In the genomic region with DNA sequence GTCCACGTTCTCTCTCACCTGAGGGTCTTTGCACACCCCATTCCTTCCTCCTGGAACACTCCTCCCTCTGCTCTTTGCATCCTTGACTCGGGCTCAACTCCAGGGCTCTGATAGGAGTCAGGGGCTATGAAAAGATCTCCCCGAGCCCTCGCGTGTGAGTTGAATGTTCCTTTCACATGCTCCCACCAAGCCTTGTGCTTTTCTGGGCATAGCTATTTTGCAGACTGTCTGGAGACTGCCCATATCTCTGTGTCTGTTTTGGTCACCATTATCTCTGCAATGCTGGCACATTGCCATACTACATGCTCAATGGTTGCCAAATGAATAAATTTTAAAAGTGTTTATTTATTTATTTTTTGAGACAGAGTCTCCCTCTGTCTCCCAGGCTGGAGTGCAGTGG, we compare ENCODE assay signal across 21 cellular contexts. TPM values are rescaled to one million over a fixed set of nuclear protein-coding genes. Genes with fewer than 3 reads are reported as not detected.
DNase-seq lines count a peak whose midpoint lies in the region; ATAC-seq and TF ChIP-seq lines count a peak whose summit lies in the region.
"Had no signal": no experiment of that assay in that cellular context is flagged by ENCODE, and none has a peak within 500 bp of the region (broad histone marks: within the 10 kb centered on the region; RNA-seq: fewer than 3 reads in every experiment).

No MANE protein-coding gene starts in this region.

- H3K4me1 Mint-ChIP-seq in activated naive CD4-positive, alpha-beta T cell treated with anti-CD3 and anti-CD28 coated beads for 36 hours (ENCODE audit: low read depth), result peaks cover 17% of the 10 kb centered on the region
- peaks cover 26% of the 10 kb centered on the region for H3K4me1 Mint-ChIP-seq in nephron
- peaks cover 22% of the 10 kb centered on the region for H3K4me1 Mint-ChIP-seq in CD14-positive monocyte
- H3K4me1 Mint-ChIP-seq: naive B cell had no signal

- H3K27ac ChIP-seq in coronary artery, result peak overlapping the region; percentile 24 to 75

- H3K36me3 Mint-ChIP-seq in activated naive CD4-positive, alpha-beta T cell treated with anti-CD3 and anti-CD28 coated beads for 36 hours (ENCODE audit: low read depth), result no peaks in the 10 kb centered on the region
- H3K36me3 Mint-ChIP-seq in nephron (ENCODE audit: low read depth) (no peaks in the 10 kb centered on the region), CD14-positive monocyte (no peaks in the 10 kb centered on the region)
- H3K36me3 Mint-ChIP-seq: naive B cell had no signal

- TF ChIP-seq CTCF in coronary artery (IDR thresholded peaks at IDR 0.05) (no peak), nephron (IDR thresholded peaks at IDR 0.05; ENCODE audit: unreplicated experiment in 3 of 3) (no peak), CD14-positive monocyte (IDR thresholded peaks at IDR 0.05) (no peak)

- intact Hi-C loops in activated naive CD4-positive, alpha-beta T cell treated with anti-CD3 and anti-CD28 coated beads for 36 hours (cut with micrococcal nuclease), result no loop called here
- intact Hi-C loops in CD14-positive monocyte (cut with micrococcal nuclease), result no loop called here

- no peak overlapping the region for H3K4me3 Mint-ChIP-seq in activated naive CD4-positive, alpha-beta T cell treated with anti-CD3 and anti-CD28 coated beads for 36 hours
- no peak overlapping the region for H3K4me3 Mint-ChIP-seq in nephron
- no peak overlapping the region for H3K4me3 Mint-ChIP-seq in CD14-positive monocyte
- H3K4me3 Mint-ChIP-seq: naive B cell had no signal

- no peaks in the 10 kb centered on the region for H3K27me3 Mint-ChIP-seq in activated naive CD4-positive, alpha-beta T cell treated with anti-CD3 and anti-CD28 coated beads for 36 hours (ENCODE audit: low read depth)
- H3K27me3 Mint-ChIP-seq in nephron (ENCODE audit: low read depth) (no peaks in the 10 kb centered on the region), CD14-positive monocyte (ENCODE audit: low read depth in 3 of 3) (peaks cover 0 to 4% (median 0%) of the 10 kb centered on the region in 3 donors)

- CTCF ChIA-PET in activated naive CD4-positive, alpha-beta T cell treated with anti-CD3 and anti-CD28 coated beads for 36 hours (lab: Charles Lee), result no interaction called here

- H3K27ac Mint-ChIP-seq in activated naive CD4-positive, alpha-beta T cell treated with anti-CD3 and anti-CD28 coated beads for 36 hours, result peak overlapping the region; percentile 16
- H3K27ac Mint-ChIP-seq in nephron (peak overlapping the region; percentile 50 to 88 (median 85)), CD14-positive monocyte (no peak overlapping the region)
- H3K27ac Mint-ChIP-seq: naive B cell had no signal

- no peak overlapping the region for H3K4me3 ChIP-seq in coronary artery
- H3K4me3 ChIP-seq: K562, smooth muscle cell had no signal

- DNase-seq in activated naive CD4-positive, alpha-beta T cell treated with anti-CD3 and anti-CD28 coated beads for 36 hours, result no peak
- DNase-seq in activated naive CD4-positive, alpha-beta T cell treated with anti-CD3 and anti-CD28 coated beads, Interleukin-2, amount 50 U/mL, for 16 hours, result no peak
- DNase-seq in OCI-M1 (lab: John Stamatoyannopoulos, UW) (peak; percentile 71), coronary artery (ENCODE audit: low spot score) (no peak), CD14-positive monocyte (ENCODE audit: low spot score) (no peak)
- DNase-seq: activated CD4-positive, alpha-beta T cell treated with anti-CD3 and anti-CD28 coated beads for 4 hours; central memory CD4-positive, alpha-beta T cell; COR-L47; effector CD8-positive, alpha-beta T cell; H7; naive B cell; NCI-H1930; NCI-H510A; SHP77; stimulated activated CD4-positive, alpha-beta T cell treated with anti-CD3 and anti-CD28 coated beads, Interleukin-4, amount 100 ng/mL, for 4 hours; T-helper 9 cell had no signal

- no peaks in the 10 kb centered on the region for H3K9me3 Mint-ChIP-seq in activated naive CD4-positive, alpha-beta T cell treated with anti-CD3 and anti-CD28 coated beads for 36 hours
- H3K9me3 Mint-ChIP-seq in nephron (no peaks in the 10 kb centered on the region), CD14-positive monocyte (peaks cover 0 to 5% (median 2%) of the 10 kb centered on the region in 7 donors)

- ATAC-seq in GM19395 (IDR thresholded peaks at IDR 0.05; ENCODE audit: unreplicated experiment), result no peak
- ATAC-seq in GM18907 (IDR thresholded peaks at IDR 0.05; ENCODE audit: unreplicated experiment), result no peak
- ATAC-seq: K562 had no signal

RNA-seq across cellular contexts. Expression of gene PLPP1, which starts 56.9 kb away (rescaled TPM):
- total RNA-seq in activated naive CD4-positive, alpha-beta T cell treated with anti-CD3 and anti-CD28 coated beads for 36 hours, result 1 to 10 TPM; 7.3 to 8.3 TPM
- 1 to 10 TPM in 1 of 2 donors, under 1 TPM in 1; 0.98 to 1.5 TPM for polyA plus RNA-seq in CD14-positive monocyte

Comparison
In these comparisons a context has a peak if more than half of its experiments do, and no peak if none do; other contexts are left out.
1. H3K27ac Mint-ChIP-seq: peak in activated naive CD4-positive, alpha-beta T cell treated with anti-CD3 and anti-CD28 coated beads for 36 hours (single experiment) and nephron (3 of 3); none in CD14-positive monocyte (0 of 7).